ENCODE assay signal across 8 cellular contexts in the genomic region with DNA sequence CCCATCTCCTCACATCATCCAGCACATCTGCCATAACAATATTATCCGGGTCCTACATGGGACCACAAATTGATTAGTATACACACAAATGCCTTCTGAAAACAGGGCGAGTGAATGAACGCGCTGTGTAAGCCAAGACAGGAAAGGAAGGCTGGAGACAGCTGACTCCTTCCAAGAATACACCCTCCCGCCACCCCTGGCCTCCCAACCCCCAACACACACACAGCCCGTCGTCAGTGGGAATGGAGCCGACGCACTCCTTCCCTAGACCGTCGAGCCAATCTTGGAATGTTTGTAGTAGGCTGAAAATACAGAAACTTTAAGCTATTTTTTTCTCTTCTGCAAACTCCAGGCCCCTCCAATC. TPM values are rescaled to one million over a fixed set of nuclear protein-coding genes. Genes with fewer than 3 reads are reported as not detected.
A peak's percentile ranks its signal among the peaks of the same experiment; 100 is the strongest.
DNase-seq lines count a peak whose midpoint lies in the region; ATAC-seq and TF ChIP-seq lines count a peak whose summit lies in the region.

No MANE protein-coding gene starts in this region.

- TF ChIP-seq POLR2A in adrenal gland (IDR thresholded peaks at IDR 0.05), result no peak

- no peaks in the 10 kb centered on the region for H3K36me3 ChIP-seq in HUES6 (ENCODE audit: control insufficient read depth, insufficient read depth, low read length)
- H3K36me3 ChIP-seq in effector memory CD4-positive, alpha-beta T cell (ENCODE audit: control insufficient read depth, insufficient read depth, low read length), result no peaks in the 10 kb centered on the region
- no peaks in the 10 kb centered on the region for H3K36me3 ChIP-seq in adrenal gland (replicated peaks in 1 of 2)

- H3K27ac ChIP-seq in HUES6 (ENCODE audit: low read depth, low read length), result no peak overlapping the region
- H3K27ac ChIP-seq in effector memory CD4-positive, alpha-beta T cell (ENCODE audit: insufficient read depth, low read length, poor library complexity, severe bottlenecking), result peak overlapping the region; percentile 85
- peak overlapping the region in 2 of 5 donors; percentile 83 to 85 for H3K27ac ChIP-seq in adrenal gland

- no peak overlapping the region for H3K9ac ChIP-seq in HUES6 (ENCODE audit: low read length)

- peaks cover 4% of the 10 kb centered on the region; the same call in 1 of the 2 replicates for H3K4me1 ChIP-seq in HUES6 (ENCODE audit: control insufficient read depth, insufficient read depth, low read length)
- no peaks in the 10 kb centered on the region for H3K4me1 ChIP-seq in effector memory CD4-positive, alpha-beta T cell (ENCODE audit: control insufficient read depth, insufficient read depth, low read length, poor library complexity, severe bottlenecking)
- H3K4me1 ChIP-seq in adrenal gland (replicated peaks in 1 of 2), result no peaks in the 10 kb centered on the region

- peak in 2 of 3 donors; percentile 4 to 16 for ATAC-seq in natural killer cell

- H3K27me3 ChIP-seq in HUES6 (ENCODE audit: control insufficient read depth, insufficient read depth, low read length) (0 out of 2 replicates have a peak, but pooled peaks cover 5% of the 10 kb centered on the region), adrenal gland (no peaks in the 10 kb centered on the region)
- H3K27me3 ChIP-seq in effector memory CD4-positive, alpha-beta T cell (replicated peaks; ENCODE audit: control insufficient read depth, insufficient read depth, low read length, poor library complexity, severe bottlenecking), result no peaks in the 10 kb centered on the region

- no peaks in the 10 kb centered on the region for H3K9me3 Mint-ChIP-seq in activated naive CD4-positive, alpha-beta T cell treated with anti-CD3 and anti-CD28 coated beads, Interleukin-2, amount 50 U/mL, for 24 hours
- H3K9me3 Mint-ChIP-seq in natural killer cell, result no peaks in the 10 kb centered on the region

- WGBS in adrenal gland, 4 donors, result 1 to 47% (median 20%) methylated on average over 9 to 11 of the region's 11 CpGs

- H3K9me3 ChIP-seq in HUES6 (ENCODE audit: control insufficient read depth, insufficient read depth, low read depth, low read length) (peaks cover 7% of the 10 kb centered on the region; the same call in 1 of the 2 replicates), adrenal gland (replicated peaks in 1 of 3) (no peaks in the 10 kb centered on the region)
- no peaks in the 10 kb centered on the region for H3K9me3 ChIP-seq in effector memory CD4-positive, alpha-beta T cell (ENCODE audit: control insufficient read depth, low read length)

- H3K36me3 Mint-ChIP-seq in activated naive CD4-positive, alpha-beta T cell treated with anti-CD3 and anti-CD28 coated beads, Interleukin-2, amount 50 U/mL, for 24 hours, result no peaks in the 10 kb centered on the region
- H3K36me3 Mint-ChIP-seq in natural killer cell, result no peaks in the 10 kb centered on the region

- no peaks in the 10 kb centered on the region for H3K27me3 Mint-ChIP-seq in activated naive CD4-positive, alpha-beta T cell treated with anti-CD3 and anti-CD28 coated beads, Interleukin-2, amount 50 U/mL, for 24 hours
- H3K27me3 Mint-ChIP-seq in natural killer cell (ENCODE audit: low read depth in 2 of 2), result peaks cover 6 to 16% of the 10 kb centered on the region in 2 donors

- TF ChIP-seq CTCF in natural killer cell (IDR thresholded peaks at IDR 0.05) (no peak), adrenal gland (IDR thresholded peaks at IDR 0.05) (no peak)

- peak overlapping the region; percentile 85 for H3K4me3 ChIP-seq in HUES6 (ENCODE audit: low read depth, low read length)
- H3K4me3 ChIP-seq in effector memory CD4-positive, alpha-beta T cell (ENCODE audit: insufficient read depth, low read depth, low read length, poor library complexity, severe bottlenecking), result peak overlapping the region; percentile 69
- peak overlapping the region in 1 of 4 donors; percentile 70 for H3K4me3 ChIP-seq in adrenal gland

- peak overlapping the region; percentile 93 for H3K27ac Mint-ChIP-seq in activated naive CD4-positive, alpha-beta T cell treated with anti-CD3 and anti-CD28 coated beads, Interleukin-2, amount 50 U/mL, for 24 hours
- peak overlapping the region; percentile 90 to 93 for H3K27ac Mint-ChIP-seq in natural killer cell

- peaks cover 21% of the 10 kb centered on the region for H3K4me1 Mint-ChIP-seq in activated naive CD4-positive, alpha-beta T cell treated with anti-CD3 and anti-CD28 coated beads, Interleukin-2, amount 50 U/mL, for 24 hours
- H3K4me1 Mint-ChIP-seq in natural killer cell, result peaks cover 18 to 24% of the 10 kb centered on the region in 2 donors

- no peak for DNase-seq in activated naive CD4-positive, alpha-beta T cell treated with anti-CD3 and anti-CD28 coated beads, Interleukin-2, amount 50 U/mL, for 16 hours
- DNase-seq in effector memory CD4-positive, alpha-beta T cell, result no peak
- no peak for DNase-seq in natural killer cell
- DNase-seq in cerebellar cortex (ENCODE audit: low spot score), result no peak
- no peak for DNase-seq in cerebellum (ENCODE audit: low spot score)
- DNase-seq in adrenal gland, result no peak

- intact Hi-C loops in natural killer cell (cut with micrococcal nuclease) (no loop called here), adrenal gland (cut with DNase I) (no loop called here)

- H3K4me3 Mint-ChIP-seq in activated naive CD4-positive, alpha-beta T cell treated with anti-CD3 and anti-CD28 coated beads, Interleukin-2, amount 50 U/mL, for 24 hours, result peak overlapping the region; percentile 97
- H3K4me3 Mint-ChIP-seq in natural killer cell, result peak overlapping the region; percentile 93

RNA-seq across cellular contexts. Expression of a gene that starts 0.3 kb away (rescaled TPM):
- total RNA-seq in natural killer cell, result 10 to 100 TPM; 10.7 to 13.0 (median 12.9) TPM
- total RNA-seq in cerebellum, result 45.6 TPM
- 10 to 100 TPM; 16.8 to 47.9 (median 25.7) TPM for total RNA-seq in adrenal gland
- polyA plus RNA-seq in adrenal gland, result 10 to 100 TPM in 2 of 3 donors, 1 to 10 TPM in 1; 8.4 to 32.3 (median 15.7) TPM

RNA-seq across cellular contexts. Expression of a gene that starts 38.0 kb away (rescaled TPM):
- total RNA-seq in natural killer cell (under 1 TPM; 0.50 to 0.86 (median 0.85) TPM), cerebellum (7.5 TPM), adrenal gland (10 to 100 TPM in 2 of 8 donors, 1 to 10 TPM in 6; 2.5 to 13.4 (median 6.1) TPM)
- polyA plus RNA-seq in adrenal gland, result 1 to 10 TPM; 1.8 to 6.1 (median 2.0) TPM
